Comparison of ENCODE assay signal across 19 cellular contexts in the genomic region with DNA sequence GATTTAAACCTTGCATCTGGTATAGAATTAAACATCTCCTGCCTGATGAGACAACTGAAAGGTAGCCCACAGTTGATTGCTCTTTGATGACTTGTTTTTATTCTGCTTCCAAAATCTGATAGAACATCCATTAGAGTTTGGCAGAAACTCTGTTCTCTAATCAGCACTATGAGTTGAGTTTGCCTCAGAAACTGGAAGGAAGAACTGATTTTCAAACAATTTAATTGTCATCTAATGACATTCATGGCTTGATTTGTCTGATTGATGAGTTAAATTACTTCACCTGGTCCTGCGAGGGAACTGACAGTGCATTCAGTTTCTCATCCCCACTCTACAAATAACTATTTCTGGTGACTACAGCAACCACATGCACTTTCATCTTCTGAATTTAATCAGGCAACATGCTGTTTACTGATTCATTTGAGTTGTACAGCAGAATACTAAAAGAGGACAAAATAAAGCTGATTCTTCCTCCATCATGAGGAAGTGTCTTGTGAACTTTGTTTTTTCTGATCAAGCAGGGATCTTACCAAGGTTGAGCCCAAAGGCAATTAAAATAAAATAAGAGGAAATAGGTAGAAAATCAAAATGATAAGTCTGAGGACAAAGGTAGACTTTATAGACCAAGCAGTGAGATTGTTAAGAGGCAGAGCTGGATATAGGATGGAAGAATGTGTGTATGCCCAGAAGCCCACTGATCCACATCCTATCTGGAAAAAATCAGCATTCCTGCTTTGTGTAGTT. TPM values are rescaled to one million over a fixed set of nuclear protein-coding genes. Genes with fewer than 3 reads are reported as not detected.
DNase-seq lines count a peak whose midpoint lies in the region; ATAC-seq, FAIRE-seq and TF ChIP-seq lines count a peak whose summit lies in the region.
"Had no signal": no experiment of that assay in that cellular context is flagged by ENCODE, and none has a peak within 500 bp of the region (broad histone marks: within the 10 kb centered on the region; RNA-seq: fewer than 3 reads in every experiment).

No MANE protein-coding gene starts in this region.

- no peaks in the 10 kb centered on the region for H3F3A ChIP-seq in SK-N-SH (replicated peaks; ENCODE audit: insufficient read depth)

- peak in 1 of 2 experiments; percentile 59; a peak in 2 of 4 replicates for TF ChIP-seq EP300 in SK-N-SH (IDR thresholded peaks at IDR 0.05; ENCODE audit: borderline replicate concordance in 1 of 2, low read depth in 1 of 2, low read length in 1 of 2)
- no peak for TF ChIP-seq EP300 in transverse colon (IDR thresholded peaks at IDR 0.05; ENCODE audit: low read depth)

- peak overlapping the region in 1 of 2 experiments; percentile 97; a peak in 2 of 4 replicates for H3K27ac ChIP-seq in SK-N-SH (ENCODE audit: low read depth in 2 of 2, low read length in 1 of 2)
- H3K27ac ChIP-seq in transverse colon, result no peak overlapping the region
- H3K27ac ChIP-seq: hepatocyte, neutrophil had no signal

- H3K4me3 ChIP-seq in SK-N-SH (ENCODE audit: low read depth in 2 of 2, low read length in 1 of 2), result no peak overlapping the region
- no peak overlapping the region for H3K4me3 ChIP-seq in transverse colon
- H3K4me3 ChIP-seq: hepatocyte had no signal

- no peak overlapping the region for H2AFZ ChIP-seq in SK-N-SH (ENCODE audit: low read depth)
- H2AFZ ChIP-seq: hepatocyte had no signal

- POLR2A ChIA-PET in SK-N-SH (lab: Yijun Ruan, JAX), result no interaction called here

- 18% methylated on average over 1 of the region's 1 CpG for WGBS in SK-N-SH (ENCODE audit: low lambda C conversion rate)
- 50 to 68% methylated on average over 1 of the region's 1 CpG for WGBS in transverse colon (ENCODE audit: low coverage in 1 of 2), 2 donors

- no peaks in the 10 kb centered on the region for H4K20me1 ChIP-seq in SK-N-SH (ENCODE audit: insufficient read depth)

- no peak; the same call in 1 of the 2 replicates for TF ChIP-seq RAD21 in SK-N-SH (IDR thresholded peaks at IDR 0.05; ENCODE audit: low read length)

- no peaks in the 10 kb centered on the region for H3K9me2 ChIP-seq in SK-N-SH

- intact Hi-C loops in transverse colon (cut with DNase I; ENCODE audit: low total_unique reads), result no loop called here

- TF ChIP-seq POLR2A in transverse colon (IDR thresholded peaks at IDR 0.05), result no peak

- H3K27me3 ChIP-seq in SK-N-SH (ENCODE audit: insufficient read depth) (no peaks in the 10 kb centered on the region), transverse colon (no peaks in the 10 kb centered on the region)
- H3K27me3 ChIP-seq: hepatocyte, neutrophil had no signal

- DNase-seq in GM18507 (ENCODE audit: extremely low spot score, insufficient read length, low read depth), result no peak
- DNase-seq in SK-N-SH, result no peak
- no peak for DNase-seq in transverse colon
- no peak for DNase-seq in midbrain (lab: John Stamatoyannopoulos, UW)
- DNase-seq in hepatic stellate cell (ENCODE audit: low spot score), result no peak
- DNase-seq in activated CD4-positive, alpha-beta T cell treated with anti-CD3 and anti-CD28 coated beads, Interleukin-2, amount 50 U/mL, for 1 hour, result no peak
- DNase-seq: activated effector memory CD4-positive, alpha-beta T cell treated with anti-CD3 and anti-CD28 coated beads, Interleukin-2, amount 50 U/mL, for 16 hours; CD4-positive, alpha-beta memory T cell; DND-41; effector memory CD8-positive, alpha-beta T cell; H7; Kasumi-1; kidney glomerular epithelial cell; NCI-H1417 treated with DMSO at 0.1 percent for 48 hours had no signal

- CTCF ChIA-PET in SK-N-SH (lab: Yijun Ruan, JAX), result interaction anchor here (1.0 kb wide), 1 partner anchor 403 kb away, joined by 3 read pairs; no protein-coding TSS in a partner anchor

- H3K9me3 ChIP-seq in SK-N-SH (no peaks in the 10 kb centered on the region), transverse colon (no peaks in the 10 kb centered on the region)
- H3K9me3 ChIP-seq: neutrophil had no signal

- H3K4me1 ChIP-seq in SK-N-SH (ENCODE audit: control insufficient read depth in 1 of 2, insufficient read depth in 2 of 2, low read depth in 1 of 2, low read length in 1 of 2) (peaks cover 0 to 21% of the 10 kb centered on the region in 2 experiments; a peak in 2 of 4 replicates), transverse colon (peaks cover 0 to 13% (median 1%) of the 10 kb centered on the region in 4 donors)

- no peaks in the 10 kb centered on the region for H3K36me3 ChIP-seq in SK-N-SH (replicated peaks in 1 of 2; ENCODE audit: control insufficient read depth in 1 of 2, insufficient read depth in 2 of 2, low read length in 1 of 2)
- no peaks in the 10 kb centered on the region for H3K36me3 ChIP-seq in transverse colon
- H3K36me3 ChIP-seq: neutrophil, WERI-Rb-1 had no signal

- TF ChIP-seq CTCF in SK-N-SH (IDR thresholded peaks at IDR 0.05) (no peak), transverse colon (IDR thresholded peaks at IDR 0.05) (no peak)

- peak; percentile 44 for FAIRE-seq in GM18507 (lab: Jason Lieb, UNC)

- H3K79me2 ChIP-seq in SK-N-SH (ENCODE audit: insufficient read depth), result no peaks in the 10 kb centered on the region
- H3K79me2 ChIP-seq: hepatocyte had no signal

- peak; percentile 62 for ATAC-seq in GM21367 (IDR thresholded peaks at IDR 0.05; ENCODE audit: unreplicated experiment)
- ATAC-seq in HG02884 (IDR thresholded peaks at IDR 0.05; ENCODE audit: unreplicated experiment), result peak; percentile 86
- ATAC-seq: effector memory CD8-positive, alpha-beta T cell had no signal

- H3K4me2 ChIP-seq in SK-N-SH, result no peak overlapping the region
- H3K4me2 ChIP-seq: hepatocyte had no signal

- in situ Hi-C loops in transverse colon (cut with MboI; ENCODE audit: low pct_ligation_motif_present in 1 of 4, low pct_unique_long_range_greater_than_20kb in 1 of 4, low sequenced_read_pairs in 3 of 4), result no loop called here

- no peak overlapping the region for H3K9ac ChIP-seq in SK-N-SH

TF ChIP-seq in SK-N-SH, 30 proteins besides CTCF, POLR2A, EP300 and RAD21:
- TF ChIP-seq TEAD4 (IDR thresholded peaks at IDR 0.05; ENCODE audit: borderline replicate concordance, insufficient read depth) (no peak), GATA2 (CRISPR knock-in tag; IDR thresholded peaks at IDR 0.05) (peak; percentile 40)

RNA-seq across cellular contexts. Expression of gene MRAP2, which starts 15.7 kb away (rescaled TPM):
- polyA plus RNA-seq in SK-N-SH (2012; rRNA removed), result 0.12 and 0.44 TPM in 2 replicates
- 0.53 and 1.3 TPM in 2 replicates for polyA plus RNA-seq in SK-N-SH (2012; cell fraction: cytosol; rRNA removed)
- polyA plus RNA-seq in SK-N-SH (2012; cell fraction: nucleus; rRNA removed), result 0.15 and 0.16 TPM in 2 replicates
- total RNA-seq in transverse colon, result 1 to 10 TPM in 3 of 4 donors, under 1 TPM in 1; 0.80 to 5.1 (median 2.9) TPM
- total RNA-seq: CD4-positive, alpha-beta memory T cell had no signal
- polyA plus RNA-seq: CD4-positive, alpha-beta memory T cell had no signal
